Comparison of ENCODE assay signal across 16 cellular contexts in genomic region chrX:19709117-19709811, GRCh38.
A peak's percentile ranks its signal among the peaks of the same experiment; 100 is the strongest.
DNase-seq lines count a peak whose midpoint lies in the region; ATAC-seq, FAIRE-seq and TF ChIP-seq lines count a peak whose summit lies in the region.
"Had no signal": no experiment of that assay in that cellular context is flagged by ENCODE, and none has a peak within 500 bp of the region (broad histone marks: within the 10 kb centered on the region; RNA-seq: fewer than 3 reads in every experiment).

No MANE protein-coding gene starts in this region.

- H3K9me2 ChIP-seq in PC-9 (ENCODE audit: insufficient read depth): no peaks in the 10 kb centered on the region

- POLR2A ChIA-PET in PC-9 (lab: Charles Lee; ENCODE audit: unreplicated experiment): no interaction called here

- H2AFZ ChIP-seq in PC-9 (no peak overlapping the region), osteoblast (ENCODE audit: low read length) (no peak overlapping the region)

- H3K4me3 ChIP-seq in PC-9 (no peak overlapping the region), osteoblast (ENCODE audit: insufficient read depth, low read length) (no peak overlapping the region)
- H3K4me3 ChIP-seq: BLaER1, skin epidermis had no signal

- peaks cover 10% of the 10 kb centered on the region for H3K9me3 Mint-ChIP-seq in chondrocyte (ENCODE audit: low read depth)
- H3K9me3 Mint-ChIP-seq: activated B cell treated with CpG ODN at 0.5 μM for 24 hours had no signal

- CTCF ChIA-PET in PC-9 (lab: Charles Lee): no interaction called here

- intact Hi-C loops in PC-9 (cut with micrococcal nuclease; ENCODE audit: unreplicated experiment): no loop called here

- H3K27me3 ChIP-seq in PC-9 (ENCODE audit: insufficient read depth, low read depth): no peaks in the 10 kb centered on the region
- H3K27me3 ChIP-seq in osteoblast (ENCODE audit: insufficient read depth, low read length): no peaks in the 10 kb centered on the region
- H3K27me3 ChIP-seq: BLaER1 had no signal

- DNase-seq in GM12891 (ENCODE audit: insufficient read length, low spot score) (no peak), PC-9 (no peak), chondrocyte (ENCODE audit: low spot score) (no peak), osteoblast (ENCODE audit: insufficient read length, low spot score, missing footprints) (no peak), GM19238 (ENCODE audit: insufficient read length, low spot score) (no peak), NCI-H524 (lab: John Stamatoyannopoulos, UW) (no peak)
- DNase-seq: activated B cell treated with CpG ODN at 0.5 μM for 24 hours; cortex of kidney; DMS53; MM.1S; NCI-H1694; posterior cingulate gyrus; stimulated activated CD4-positive, alpha-beta T cell treated with anti-CD3 and anti-CD28 coated beads, Interleukin-4, amount 100 ng/mL, for 24 hours had no signal

- peaks cover 19% of the 10 kb centered on the region; the same call in 1 of the 2 replicates for H3F3A ChIP-seq in PC-9 (ENCODE audit: insufficient read depth, low read depth)

- no peak overlapping the region for H3K4me3 Mint-ChIP-seq in chondrocyte (ENCODE audit: unreplicated experiment)
- H3K4me3 Mint-ChIP-seq: activated B cell treated with CpG ODN at 0.5 μM for 24 hours had no signal

- H3K4me2 ChIP-seq in PC-9 (peak overlapping the region; percentile 54), osteoblast (ENCODE audit: insufficient read depth, low read length) (no peak overlapping the region)
- H3K4me2 ChIP-seq: BLaER1 had no signal

- FAIRE-seq in GM12891 (lab: Jason Lieb, UNC): peak; percentile 43

- no peaks in the 10 kb centered on the region for H3K36me3 ChIP-seq in PC-9 (ENCODE audit: low read depth)
- no peaks in the 10 kb centered on the region for H3K36me3 ChIP-seq in osteoblast (ENCODE audit: insufficient read depth, low read length)

- peak overlapping the region; percentile 91 for H3K27ac Mint-ChIP-seq in chondrocyte (ENCODE audit: unreplicated experiment)
- H3K27ac Mint-ChIP-seq: activated B cell treated with CpG ODN at 0.5 μM for 24 hours had no signal

- H3K27me3 Mint-ChIP-seq in chondrocyte (ENCODE audit: low read depth): no peaks in the 10 kb centered on the region
- H3K27me3 Mint-ChIP-seq: activated B cell treated with CpG ODN at 0.5 μM for 24 hours had no signal

- no peak for ATAC-seq in HG03159 (IDR thresholded peaks at IDR 0.05; ENCODE audit: unreplicated experiment)

- TSS peak; percentile 61 for BruUV-seq in PC-9 (replicated peaks; lab: Mats Ljungman, UMichigan)

- peaks cover 38% of the 10 kb centered on the region for H3K4me1 Mint-ChIP-seq in chondrocyte (ENCODE audit: low read depth)

- H3K79me2 ChIP-seq in PC-9 (ENCODE audit: low read depth) (peaks cover 5% of the 10 kb centered on the region; the same call in 1 of the 2 replicates), osteoblast (ENCODE audit: insufficient read depth, low read length) (no peaks in the 10 kb centered on the region)

- peak overlapping the region; percentile 97 for H3K27ac ChIP-seq in PC-9
- H3K27ac ChIP-seq in osteoblast (ENCODE audit: low read depth, low read length): peak overlapping the region; percentile 71
- H3K27ac ChIP-seq: BLaER1, skin epidermis had no signal

- TF ChIP-seq CTCF in PC-9 (conservative IDR thresholded peaks at IDR 0.05) (no peak), chondrocyte (IDR thresholded peaks at IDR 0.05) (no peak), osteoblast (IDR thresholded peaks at IDR 0.05; ENCODE audit: extremely low read depth, low read depth, low read length) (no peak)

- no peak for TF ChIP-seq POLR2A in GM12891 (IDR thresholded peaks at IDR 0.05; ENCODE audit: low read depth, low read length)

- no peaks in the 10 kb centered on the region for H3K36me3 Mint-ChIP-seq in chondrocyte (ENCODE audit: low read depth)

- no peaks in the 10 kb centered on the region for H3K9me3 ChIP-seq in PC-9 (ENCODE audit: insufficient read depth, low read depth)
- no peaks in the 10 kb centered on the region for H3K9me3 ChIP-seq in osteoblast (ENCODE audit: low read depth, low read length)

- H3K4me1 ChIP-seq in PC-9 (replicated peaks; ENCODE audit: insufficient read depth) (peaks cover 26% of the 10 kb centered on the region), osteoblast (ENCODE audit: insufficient read depth, low read length) (peaks cover 30% of the 10 kb centered on the region)

- H4K20me1 ChIP-seq in PC-9 (ENCODE audit: insufficient read depth) (no peaks in the 10 kb centered on the region), osteoblast (ENCODE audit: insufficient read depth, low read length) (no peaks in the 10 kb centered on the region)
- H4K20me1 ChIP-seq: BLaER1 had no signal

TF ChIP-seq in GM12891, 5 proteins besides CTCF, POLR2A, EP300 and RAD21:
- TF ChIP-seq SPI1 (IDR thresholded peaks at IDR 0.05; ENCODE audit: low read depth, low read length): no peak
- no peak for TF ChIP-seq POLR2AphosphoS5 (IDR thresholded peaks at IDR 0.05; ENCODE audit: low read depth, low read length)
- TF ChIP-seq PAX5 (IDR thresholded peaks at IDR 0.05; ENCODE audit: insufficient read depth, low read length, severe bottlenecking): no peak
- TF ChIP-seq TAF1 (IDR thresholded peaks at IDR 0.05; ENCODE audit: low read depth, low read length): no peak
- no peak for TF ChIP-seq POU2F2 (IDR thresholded peaks at IDR 0.05; ENCODE audit: low read depth, low read length)
